In the genomic region with DNA sequence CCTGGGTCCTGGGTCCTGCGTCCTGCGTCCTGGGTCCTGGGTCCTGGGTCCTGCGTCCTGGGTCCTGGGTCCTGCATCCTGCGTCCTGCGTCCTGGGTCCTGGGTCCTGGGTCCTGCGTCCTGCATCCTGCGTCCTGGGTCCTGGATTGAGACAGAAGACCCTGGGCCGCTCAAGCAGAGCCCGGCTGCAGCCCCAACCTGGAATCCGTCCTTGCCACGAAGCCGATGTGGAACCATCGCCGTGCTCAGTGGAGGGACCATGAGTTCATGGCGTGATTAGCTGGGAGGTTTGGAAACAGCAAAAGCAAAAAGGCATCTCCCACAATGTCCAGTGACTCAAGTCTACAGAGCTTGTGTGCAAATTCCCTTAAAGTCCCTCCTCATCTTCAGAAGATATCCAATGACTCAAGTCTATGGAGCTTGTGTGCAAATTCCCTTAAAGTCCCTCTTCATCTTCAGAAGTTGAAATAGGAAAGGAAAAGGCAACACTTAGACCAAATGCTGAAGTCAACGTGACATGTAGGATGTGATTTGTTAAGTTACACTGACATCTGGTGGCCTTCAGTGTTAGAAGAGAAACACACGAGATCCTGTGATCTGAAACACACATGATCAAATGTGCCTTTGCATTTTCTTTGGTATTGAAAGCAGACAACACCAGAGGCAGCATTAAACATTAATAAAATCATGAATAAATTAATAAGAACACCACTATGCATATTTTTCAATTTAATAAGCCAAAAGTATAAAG, we compare ENCODE assay signal across 8 cellular contexts.
DNase-seq lines count a peak whose midpoint lies in the region; ATAC-seq and TF ChIP-seq lines count a peak whose summit lies in the region.

No MANE protein-coding gene starts in this region.

- H3K9me3 ChIP-seq in heart left ventricle (no peaks in the 10 kb centered on the region), esophagus squamous epithelium (no peaks in the 10 kb centered on the region), spleen (no peaks in the 10 kb centered on the region)

- no peak overlapping the region for H3K4me3 Mint-ChIP-seq in activated naive CD4-positive, alpha-beta T cell treated with anti-CD3 and anti-CD28 coated beads, Interleukin-2, amount 10 ng/mL, durations not matched to agents 7 days and 5 days
- no peak overlapping the region for H3K4me3 Mint-ChIP-seq in immature natural killer cell

- peaks cover 4% of the 10 kb centered on the region for H3K9me3 Mint-ChIP-seq in activated naive CD4-positive, alpha-beta T cell treated with anti-CD3 and anti-CD28 coated beads, Interleukin-2, amount 10 ng/mL, durations not matched to agents 7 days and 5 days
- H3K9me3 Mint-ChIP-seq in immature natural killer cell = peaks cover 0 to 2% (median 0%) of the 10 kb centered on the region in 6 donors

- no peaks in the 10 kb centered on the region for H3K36me3 Mint-ChIP-seq in activated naive CD4-positive, alpha-beta T cell treated with anti-CD3 and anti-CD28 coated beads, Interleukin-2, amount 10 ng/mL, durations not matched to agents 7 days and 5 days
- no peaks in the 10 kb centered on the region for H3K36me3 Mint-ChIP-seq in immature natural killer cell

- H3K27me3 ChIP-seq in heart left ventricle = peaks cover 0 to 27% (median 0%) of the 10 kb centered on the region in 9 donors
- peaks cover 0 to 30% (median 0%) of the 10 kb centered on the region in 4 donors for H3K27me3 ChIP-seq in esophagus squamous epithelium
- peaks cover 0 to 8% (median 0%) of the 10 kb centered on the region in 7 donors for H3K27me3 ChIP-seq in spleen (replicated peaks in 1 of 7)

- DNase-seq in heart left ventricle (no peak), Right ventricle myocardium inferior (ENCODE audit: missing footprints) (no peak), NCI-H748 treated with DMSO at 0.1 percent for 48 hours (lab: John Stamatoyannopoulos, UW) (peak; percentile 30), esophagus squamous epithelium (lab: John Stamatoyannopoulos, UW) (no peak), spleen (peak; percentile 57), immature natural killer cell (no peak)
- DNase-seq in activated naive CD4-positive, alpha-beta T cell treated with anti-CD3 and anti-CD28 coated beads, Interleukin-2, amount 10 ng/mL, durations not matched to agents 7 days and 5 days = no peak

- CTCF ChIA-PET in activated naive CD4-positive, alpha-beta T cell treated with anti-CD3 and anti-CD28 coated beads, Interleukin-2, amount 10 ng/mL, durations not matched to agents 7 days and 5 days (lab: Charles Lee) = no interaction called here

- H3K27ac ChIP-seq in heart left ventricle (no peak overlapping the region), esophagus squamous epithelium (no peak overlapping the region), spleen (no peak overlapping the region)

- intact Hi-C loops in heart left ventricle (cut with DNase I) (loop anchor here in 5 of 10 donors (5.0 to 10.0 kb wide), 3 partner anchors 970 to 975 kb away; no protein-coding TSS in a partner anchor), Right ventricle myocardium inferior (cut with DNase I) (loop anchor here (5.0 kb wide), 1 partner anchor 975 kb away; no protein-coding TSS in a partner anchor), esophagus squamous epithelium (cut with DNase I) (no loop called here), spleen (cut with DNase I; ENCODE audit: low total_unique reads) (no loop called here)

- no peaks in the 10 kb centered on the region for H3K36me3 ChIP-seq in heart left ventricle
- H3K36me3 ChIP-seq in esophagus squamous epithelium = no peaks in the 10 kb centered on the region
- H3K36me3 ChIP-seq in spleen = no peaks in the 10 kb centered on the region

- no peak for TF ChIP-seq POLR2A in heart left ventricle (IDR thresholded peaks at IDR 0.05)
- TF ChIP-seq POLR2A in esophagus squamous epithelium (IDR thresholded peaks at IDR 0.05) = no peak
- TF ChIP-seq POLR2A in spleen (IDR thresholded peaks at IDR 0.05) = no peak

- no peak overlapping the region for H3K4me3 ChIP-seq in heart left ventricle
- H3K4me3 ChIP-seq in esophagus squamous epithelium = no peak overlapping the region
- H3K4me3 ChIP-seq in spleen = no peak overlapping the region

- no peaks in the 10 kb centered on the region for H3K4me1 Mint-ChIP-seq in activated naive CD4-positive, alpha-beta T cell treated with anti-CD3 and anti-CD28 coated beads, Interleukin-2, amount 10 ng/mL, durations not matched to agents 7 days and 5 days
- H3K4me1 Mint-ChIP-seq in immature natural killer cell = no peaks in the 10 kb centered on the region

- no peaks in the 10 kb centered on the region for H3K27me3 Mint-ChIP-seq in activated naive CD4-positive, alpha-beta T cell treated with anti-CD3 and anti-CD28 coated beads, Interleukin-2, amount 10 ng/mL, durations not matched to agents 7 days and 5 days
- peaks cover 0 to 2% (median 0%) of the 10 kb centered on the region in 3 donors for H3K27me3 Mint-ChIP-seq in immature natural killer cell (ENCODE audit: low read depth in 3 of 3)

- H3K4me1 ChIP-seq in heart left ventricle (no peaks in the 10 kb centered on the region), esophagus squamous epithelium (peaks cover 9 to 19% (median 12%) of the 10 kb centered on the region in 3 donors), spleen (no peaks in the 10 kb centered on the region)

- TF ChIP-seq CTCF in heart left ventricle (IDR thresholded peaks at IDR 0.05) = peak in 10 of 12 donors; percentile 24 to 58 (median 44)
- TF ChIP-seq CTCF in esophagus squamous epithelium (IDR thresholded peaks at IDR 0.05) = peak in 5 of 6 experiments; percentile 35 to 73 (median 46)
- peak in 2 of 11 experiments; percentile 11 to 17 for TF ChIP-seq CTCF in spleen (IDR thresholded peaks at IDR 0.05 in 8 of 11, conservative IDR thresholded peaks at IDR 0.05 in 3 of 11)

- ATAC-seq in heart left ventricle (peak in 1 of 4 donors; percentile 39), Right ventricle myocardium inferior (no peak), HG03460 (IDR thresholded peaks at IDR 0.05; ENCODE audit: unreplicated experiment) (no peak)

- H3K27ac Mint-ChIP-seq in activated naive CD4-positive, alpha-beta T cell treated with anti-CD3 and anti-CD28 coated beads, Interleukin-2, amount 10 ng/mL, durations not matched to agents 7 days and 5 days = no peak overlapping the region
- no peak overlapping the region for H3K27ac Mint-ChIP-seq in immature natural killer cell

- WGBS in heart left ventricle, 4 donors = 42 to 76% (median 70%) methylated on average over 9 to 17 of the region's 17 CpGs
- 0 to 65% methylated on average over 2 to 9 of the region's 17 CpGs for WGBS in esophagus squamous epithelium, 2 donors
- WGBS in spleen, 5 donors = 75 to 81% (median 79%) methylated on average over 12 to 17 of the region's 17 CpGs

Comparison
In these comparisons a context has a peak if more than half of its experiments do, and no peak if none do; other contexts are left out.
1. DNase-seq: peak in NCI-H748 treated with DMSO at 0.1 percent for 48 hours (single experiment) and spleen (single experiment); none in heart left ventricle (0 of 5), Right ventricle myocardium inferior (single experiment), esophagus squamous epithelium (single experiment), activated naive CD4-positive, alpha-beta T cell treated with anti-CD3 and anti-CD28 coated beads, Interleukin-2, amount 10 ng/mL, durations not matched to agents 7 days and 5 days (single experiment) and immature natural killer cell (0 of 3).